1 cellular context compared by ENCODE assay signal in genomic region chr13:57635541-57635940, GRCh38.
TF ChIP-seq lines count a peak whose summit lies in the region.

No MANE protein-coding gene starts in this region.

TF ChIP-seq in HEK293, 187 proteins besides CTCF, POLR2A, EP300 and RAD21 (continued from another document):
- TF ChIP-seq, protein P1, sequence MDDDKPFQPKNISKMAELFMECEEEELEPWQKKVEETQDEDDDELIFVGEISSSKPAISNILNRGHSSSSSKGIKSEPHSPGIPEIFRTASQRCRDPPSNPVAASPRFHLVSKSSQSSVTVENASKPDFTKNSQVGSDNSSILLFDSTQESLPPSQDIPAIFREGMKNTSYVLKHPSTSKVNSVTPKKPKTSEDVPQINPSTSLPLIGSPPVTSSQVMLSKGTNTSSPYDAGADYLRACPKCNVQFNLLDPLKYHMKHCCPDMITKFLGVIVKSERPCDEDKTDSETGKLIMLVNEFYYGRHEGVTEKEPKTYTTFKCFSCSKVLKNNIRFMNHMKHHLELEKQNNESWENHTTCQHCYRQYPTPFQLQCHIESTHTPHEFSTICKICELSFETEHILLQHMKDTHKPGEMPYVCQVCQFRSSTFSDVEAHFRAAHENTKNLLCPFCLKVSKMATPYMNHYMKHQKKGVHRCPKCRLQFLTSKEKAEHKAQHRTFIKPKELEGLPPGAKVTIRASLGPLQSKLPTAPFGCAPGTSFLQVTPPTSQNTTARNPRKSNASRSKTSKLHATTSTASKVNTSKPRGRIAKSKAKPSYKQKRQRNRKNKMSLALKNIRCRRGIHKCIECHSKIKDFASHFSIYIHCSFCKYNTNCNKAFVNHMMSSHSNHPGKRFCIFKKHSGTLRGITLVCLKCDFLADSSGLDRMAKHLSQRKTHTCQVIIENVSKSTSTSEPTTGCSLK (tag by site-specific recombination; IDR thresholded peaks at IDR 0.05) = no peak
- TF ChIP-seq ZNF324 (tag by site-specific recombination; IDR thresholded peaks at IDR 0.05) (no peak), ZNF169 (tag by site-specific recombination; IDR thresholded peaks at IDR 0.05) (no peak), ZNF2 (tag by site-specific recombination; IDR thresholded peaks at IDR 0.05) (no peak), ZBTB26 (tag by site-specific recombination; optimal IDR thresholded peaks at IDR 0.05) (no peak), SALL2 (tag by site-specific recombination; IDR thresholded peaks at IDR 0.05; ENCODE audit: borderline replicate concordance) (no peak), MYNN (tag by site-specific recombination; IDR thresholded peaks at IDR 0.05; ENCODE audit: borderline replicate concordance) (no peak), ZBTB20 (tag by site-specific recombination; IDR thresholded peaks at IDR 0.05) (no peak), ZNF530 (tag by site-specific recombination; IDR thresholded peaks at IDR 0.05; ENCODE audit: low read depth) (no peak), EGR2 (tag by site-specific recombination; IDR thresholded peaks at IDR 0.05; ENCODE audit: low read depth) (no peak)
- TF ChIP-seq, protein P2, sequence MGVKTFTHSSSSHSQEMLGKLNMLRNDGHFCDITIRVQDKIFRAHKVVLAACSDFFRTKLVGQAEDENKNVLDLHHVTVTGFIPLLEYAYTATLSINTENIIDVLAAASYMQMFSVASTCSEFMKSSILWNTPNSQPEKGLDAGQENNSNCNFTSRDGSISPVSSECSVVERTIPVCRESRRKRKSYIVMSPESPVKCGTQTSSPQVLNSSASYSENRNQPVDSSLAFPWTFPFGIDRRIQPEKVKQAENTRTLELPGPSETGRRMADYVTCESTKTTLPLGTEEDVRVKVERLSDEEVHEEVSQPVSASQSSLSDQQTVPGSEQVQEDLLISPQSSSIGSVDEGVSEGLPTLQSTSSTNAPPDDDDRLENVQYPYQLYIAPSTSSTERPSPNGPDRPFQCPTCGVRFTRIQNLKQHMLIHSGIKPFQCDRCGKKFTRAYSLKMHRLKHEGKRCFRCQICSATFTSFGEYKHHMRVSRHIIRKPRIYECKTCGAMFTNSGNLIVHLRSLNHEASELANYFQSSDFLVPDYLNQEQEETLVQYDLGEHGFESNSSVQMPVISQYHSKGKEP (tag by site-specific recombination; IDR thresholded peaks at IDR 0.05) = no peak
- TF ChIP-seq, protein P3, sequence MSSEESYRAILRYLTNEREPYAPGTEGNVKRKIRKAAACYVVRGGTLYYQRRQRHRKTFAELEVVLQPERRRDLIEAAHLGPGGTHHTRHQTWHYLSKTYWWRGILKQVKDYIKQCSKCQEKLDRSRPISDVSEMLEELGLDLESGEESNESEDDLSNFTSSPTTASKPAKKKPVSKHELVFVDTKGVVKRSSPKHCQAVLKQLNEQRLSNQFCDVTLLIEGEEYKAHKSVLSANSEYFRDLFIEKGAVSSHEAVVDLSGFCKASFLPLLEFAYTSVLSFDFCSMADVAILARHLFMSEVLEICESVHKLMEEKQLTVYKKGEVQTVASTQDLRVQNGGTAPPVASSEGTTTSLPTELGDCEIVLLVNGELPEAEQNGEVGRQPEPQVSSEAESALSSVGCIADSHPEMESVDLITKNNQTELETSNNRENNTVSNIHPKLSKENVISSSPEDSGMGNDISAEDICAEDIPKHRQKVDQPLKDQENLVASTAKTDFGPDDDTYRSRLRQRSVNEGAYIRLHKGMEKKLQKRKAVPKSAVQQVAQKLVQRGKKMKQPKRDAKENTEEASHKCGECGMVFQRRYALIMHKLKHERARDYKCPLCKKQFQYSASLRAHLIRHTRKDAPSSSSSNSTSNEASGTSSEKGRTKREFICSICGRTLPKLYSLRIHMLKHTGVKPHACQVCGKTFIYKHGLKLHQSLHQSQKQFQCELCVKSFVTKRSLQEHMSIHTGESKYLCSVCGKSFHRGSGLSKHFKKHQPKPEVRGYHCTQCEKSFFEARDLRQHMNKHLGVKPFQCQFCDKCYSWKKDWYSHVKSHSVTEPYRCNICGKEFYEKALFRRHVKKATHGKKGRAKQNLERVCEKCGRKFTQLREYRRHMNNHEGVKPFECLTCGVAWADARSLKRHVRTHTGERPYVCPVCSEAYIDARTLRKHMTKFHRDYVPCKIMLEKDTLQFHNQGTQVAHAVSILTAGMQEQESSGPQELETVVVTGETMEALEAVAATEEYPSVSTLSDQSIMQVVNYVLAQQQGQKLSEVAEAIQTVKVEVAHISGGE (tag by site-specific recombination; conservative IDR thresholded peaks at IDR 0.05; ENCODE audit: low read depth) = no peak
TF ChIP-seq in HEK293: peak in this region for 0.
